Comparison of ENCODE assay signal across 22 cellular contexts in genomic region chr7:79520543-79520942, GRCh38.
DNase-seq lines count a peak whose midpoint lies in the region; ATAC-seq, FAIRE-seq and TF ChIP-seq lines count a peak whose summit lies in the region.
"Had no signal": no experiment of that assay in that cellular context is flagged by ENCODE, and none has a peak within 500 bp of the region (broad histone marks: within the 10 kb centered on the region; RNA-seq: fewer than 3 reads in every experiment).

No MANE protein-coding gene starts in this region.

- no peaks in the 10 kb centered on the region for H3K27me3 ChIP-seq in endothelial cell of umbilical vein (ENCODE audit: control insufficient read depth in 2 of 2, insufficient read depth in 2 of 2, low read length in 2 of 2)
- H3K27me3 ChIP-seq: BLaER1 treated with 17β-estradiol and CSF1 and Interleukin-3, amounts not matched to agents 10 nM and 100 nM had no signal

- no peak for TF ChIP-seq CTCF in endothelial cell of umbilical vein (IDR thresholded peaks at IDR 0.05; ENCODE audit: extremely low read depth in 1 of 2, insufficient read depth in 1 of 2, low read depth in 1 of 2, low read length in 2 of 2)

- no peak overlapping the region for H2AFZ ChIP-seq in endothelial cell of umbilical vein (ENCODE audit: low read depth, low read length)

- H3K36me3 ChIP-seq in endothelial cell of umbilical vein (ENCODE audit: control insufficient read depth in 2 of 2, extremely low read depth in 1 of 2, insufficient read depth in 2 of 2, low read length in 2 of 2), result no peaks in the 10 kb centered on the region
- H3K36me3 ChIP-seq: BLaER1 treated with 17β-estradiol and CSF1 and Interleukin-3, amounts not matched to agents 10 nM and 100 nM had no signal

- intact Hi-C loops in endothelial cell of umbilical vein (cut with micrococcal nuclease) (no loop called here), left cardiac atrium (cut with DNase I) (no loop called here)

- no peak overlapping the region for H3K4me2 ChIP-seq in endothelial cell of umbilical vein (ENCODE audit: insufficient read depth, low read length)
- H3K4me2 ChIP-seq: BLaER1 treated with 17β-estradiol and CSF1 and Interleukin-3, amounts not matched to agents 10 nM and 100 nM had no signal

- H3K9ac ChIP-seq in endothelial cell of umbilical vein (replicated peaks; ENCODE audit: extremely low read depth, insufficient read depth, low read length), result no peak overlapping the region
- H3K9ac ChIP-seq: BLaER1 treated with 17β-estradiol and CSF1 and Interleukin-3, amounts not matched to agents 10 nM and 100 nM had no signal

- TF ChIP-seq POLR2A in endothelial cell of umbilical vein (IDR thresholded peaks at IDR 0.05; ENCODE audit: low read depth, low read length), result no peak

- no peaks in the 10 kb centered on the region for H4K20me1 ChIP-seq in endothelial cell of umbilical vein (replicated peaks; ENCODE audit: control insufficient read depth, extremely low read depth, insufficient read depth, low read length)
- H4K20me1 ChIP-seq: BLaER1 treated with 17β-estradiol and CSF1 and Interleukin-3, amounts not matched to agents 10 nM and 100 nM had no signal

- H3K9me3 ChIP-seq in endothelial cell of umbilical vein (replicated peaks; ENCODE audit: control insufficient read depth, insufficient read depth, low read length), result no peaks in the 10 kb centered on the region
- H3K9me3 ChIP-seq: BLaER1 treated with 17β-estradiol and CSF1 and Interleukin-3, amounts not matched to agents 10 nM and 100 nM had no signal

- no TSS peak for BruUV-seq in endothelial cell of umbilical vein (replicated peaks; lab: Mats Ljungman, UMichigan)

- dilution Hi-C loops in endothelial cell of umbilical vein (cut with MboI; ENCODE audit: extremely low pct_ligation_motif_present, low sequenced_read_pairs), result no loop called here

- H3K27ac ChIP-seq in endothelial cell of umbilical vein (ENCODE audit: insufficient read depth, low read depth, low read length), result no peak overlapping the region
- H3K27ac ChIP-seq: BLaER1 treated with 17β-estradiol and CSF1 and Interleukin-3, amounts not matched to agents 10 nM and 100 nM had no signal

- CTCF ChIA-PET in endothelial cell of umbilical vein (lab: Charles Lee), result interaction anchor here (1.1 to 1.5 kb wide), 3 partner anchors 26 to 222 kb away, joined by 3 to 5 read pairs (median 3); no protein-coding TSS in a partner anchor

- H3K4me3 ChIP-seq in endothelial cell of umbilical vein (replicated peaks in 1 of 3; ENCODE audit: insufficient read depth in 1 of 3, low read depth in 1 of 3, low read length in 3 of 3), result no peak overlapping the region
- H3K4me3 ChIP-seq: BLaER1 treated with 17β-estradiol and CSF1 and Interleukin-3, amounts not matched to agents 10 nM and 100 nM; K562 had no signal

- FAIRE-seq in endothelial cell of umbilical vein (lab: Jason Lieb, UNC), result no peak
- FAIRE-seq: GM12892, K562 had no signal

- DNase-seq in NCI-H2171 treated with DMSO at 0.1 percent for 48 hours (lab: John Stamatoyannopoulos, UW) (peak; percentile 50), NCI-H2171 (lab: John Stamatoyannopoulos, UW) (no peak), NCI-H69 (lab: John Stamatoyannopoulos, UW) (peak; percentile 34), endothelial cell of umbilical vein (ENCODE audit: low read depth, low spot score) (no peak), kidney tubule cell (ENCODE audit: low spot score) (peak; percentile 34), left cardiac atrium (no peak)
- no peak for DNase-seq in activated CD8-positive, alpha-beta memory T cell treated with anti-CD3 and anti-CD28 coated beads for 24 hours
- DNase-seq in effector CD8-positive, alpha-beta T cell (lab: John Stamatoyannopoulos, UW), result no peak
- DNase-seq: AML-193; CD4-positive, alpha-beta T cell; COR-L47; DMS79 treated with DMSO at 0.1 percent for 48 hours; Kasumi-1; NCI-H1105; NCI-H1436 treated with DMSO at 0.1 percent for 48 hours; NCI-H187 treated with DMSO at 0.1 percent for 48 hours; NCI-H2227 treated with DMSO at 0.1 percent for 48 hours; NCI-H526 treated with DMSO at 0.1 percent for 48 hours had no signal

- ATAC-seq in left cardiac atrium, result no peak
- ATAC-seq: K562, Panc1 had no signal

- POLR2A ChIA-PET in endothelial cell of umbilical vein (lab: Charles Lee), result no interaction called here

- no peaks in the 10 kb centered on the region for H3K4me1 ChIP-seq in endothelial cell of umbilical vein (ENCODE audit: control insufficient read depth, extremely low read depth, insufficient read depth, low read length)
- H3K4me1 ChIP-seq: BLaER1 treated with 17β-estradiol and CSF1 and Interleukin-3, amounts not matched to agents 10 nM and 100 nM had no signal

- H3K79me2 ChIP-seq in endothelial cell of umbilical vein (ENCODE audit: control insufficient read depth, insufficient read depth, low read length), result no peaks in the 10 kb centered on the region

- H3K9me1 ChIP-seq in endothelial cell of umbilical vein (replicated peaks; ENCODE audit: control insufficient read depth, extremely low read depth, insufficient read depth, low read length), result no peaks in the 10 kb centered on the region

TF ChIP-seq in endothelial cell of umbilical vein, 7 proteins besides CTCF, POLR2A, EP300 and RAD21:
- TF ChIP-seq POLR2AphosphoS5 (IDR thresholded peaks at IDR 0.05; ENCODE audit: insufficient read depth, low read depth, low read length) (no peak), JUN (IDR thresholded peaks at IDR 0.05; ENCODE audit: borderline replicate concordance, insufficient read depth, insufficient read length, low read depth) (peak; percentile 6)

Comparison
In these comparisons a context has a peak if more than half of its experiments do, and no peak if none do; other contexts are left out.
1. DNase-seq: peak in NCI-H2171 treated with DMSO at 0.1 percent for 48 hours (single experiment), NCI-H69 (single experiment) and kidney tubule cell (single experiment); none in NCI-H2171 (single experiment), endothelial cell of umbilical vein (single experiment), activated CD8-positive, alpha-beta memory T cell treated with anti-CD3 and anti-CD28 coated beads for 24 hours (single experiment), left cardiac atrium (single experiment) and effector CD8-positive, alpha-beta T cell (single experiment).